20 cellular contexts compared by ENCODE assay signal in genomic region chr2:81445176-81445575, GRCh38.
DNase-seq lines count a peak whose midpoint lies in the region; ATAC-seq, FAIRE-seq and TF ChIP-seq lines count a peak whose summit lies in the region.
"Had no signal": no experiment of that assay in that cellular context is flagged by ENCODE, and none has a peak within 500 bp of the region (broad histone marks: within the 10 kb centered on the region; RNA-seq: fewer than 3 reads in every experiment).

No MANE protein-coding gene starts in this region.

- no peak overlapping the region for H2AFZ ChIP-seq in PC-3 (ENCODE audit: low read length)
- H2AFZ ChIP-seq: GM23338 had no signal

- peaks cover 8% of the 10 kb centered on the region for H3K9me3 Mint-ChIP-seq in type B pancreatic cell
- H3K9me3 Mint-ChIP-seq: GM23338 had no signal

- H3K79me2 ChIP-seq in PC-3 (ENCODE audit: low read length), result no peaks in the 10 kb centered on the region

- POLR2A ChIA-PET in PC-3 (lab: Charles Lee; ENCODE audit: unreplicated experiment), result no interaction called here

- intact Hi-C loops in PC-3 (cut with micrococcal nuclease), result no loop called here

- TF ChIP-seq POLR2A in GM12892 (IDR thresholded peaks at IDR 0.05; ENCODE audit: low read depth, low read length), result no peak

- H3K27me3 ChIP-seq in PC-3 (ENCODE audit: low read length), result no peaks in the 10 kb centered on the region
- H3K27me3 ChIP-seq: BLaER1 had no signal

- ATAC-seq in PC-3 (no peak), HG03378 (IDR thresholded peaks at IDR 0.05; ENCODE audit: unreplicated experiment) (no peak)
- ATAC-seq: GM23338 had no signal

- no peaks in the 10 kb centered on the region for H3K4me1 Mint-ChIP-seq in type B pancreatic cell (ENCODE audit: unreplicated experiment)
- H3K4me1 Mint-ChIP-seq: CD14-positive monocyte; CD4-positive, alpha-beta memory T cell; GM23338 had no signal

- TF ChIP-seq CTCF in PC-3 (conservative IDR thresholded peaks at IDR 0.05; ENCODE audit: low read depth, low read length) (no peak), type B pancreatic cell (conservative IDR thresholded peaks at IDR 0.05) (no peak)

- no peaks in the 10 kb centered on the region for H3K27me3 Mint-ChIP-seq in type B pancreatic cell
- H3K27me3 Mint-ChIP-seq: CD4-positive, alpha-beta memory T cell had no signal

- no peak overlapping the region for H3K4me2 ChIP-seq in PC-3 (ENCODE audit: low read length)
- H3K4me2 ChIP-seq: BLaER1, GM23338 had no signal

- peak overlapping the region; percentile 1 for H3K4me3 Mint-ChIP-seq in type B pancreatic cell
- H3K4me3 Mint-ChIP-seq: CD14-positive monocyte; CD4-positive, alpha-beta memory T cell; GM23338 had no signal

- no peak for FAIRE-seq in GM12892 (lab: Jason Lieb, UNC)
- FAIRE-seq: G401.6, GM12891, GM18507, H54 had no signal

- no peaks in the 10 kb centered on the region for H3K36me3 Mint-ChIP-seq in type B pancreatic cell
- H3K36me3 Mint-ChIP-seq: CD14-positive monocyte; CD4-positive, alpha-beta memory T cell had no signal

- H3F3A ChIP-seq in PC-3 (ENCODE audit: low read length, unreplicated experiment), result no peaks in the 10 kb centered on the region

- H3K9me3 ChIP-seq in PC-3 (ENCODE audit: low read length), result no peaks in the 10 kb centered on the region
- H3K9me3 ChIP-seq: BLaER1 had no signal

- BruUV-seq in PC-3 (replicated peaks; lab: Mats Ljungman, UMichigan), result no TSS peak

- no peaks in the 10 kb centered on the region for H3K9me2 ChIP-seq in PC-3 (replicated peaks; ENCODE audit: low read length)

- H3K27ac ChIP-seq in PC-3 (ENCODE audit: low read length), result no peak overlapping the region
- H3K27ac ChIP-seq: BLaER1 had no signal

- no peaks in the 10 kb centered on the region for H3K36me3 ChIP-seq in PC-3 (ENCODE audit: low read depth, low read length)
- H3K36me3 ChIP-seq: BLaER1 had no signal

- no peak overlapping the region for H3K9ac ChIP-seq in PC-3 (ENCODE audit: low read length)
- H3K9ac ChIP-seq: BLaER1 had no signal

- no peak overlapping the region for H3K4me3 ChIP-seq in PC-3 (ENCODE audit: low read length)
- H3K4me3 ChIP-seq: BLaER1, GM23338 had no signal

- peak overlapping the region; percentile 44 for H3K27ac Mint-ChIP-seq in type B pancreatic cell
- H3K27ac Mint-ChIP-seq: CD4-positive, alpha-beta memory T cell; GM23338 had no signal

- H3K4me1 ChIP-seq in PC-3 (ENCODE audit: insufficient read depth, low read length), result no peaks in the 10 kb centered on the region
- H3K4me1 ChIP-seq: BLaER1 had no signal

- DNase-seq in DMS53 (lab: John Stamatoyannopoulos, UW), result peak; percentile 74
- DNase-seq in HPDE6-E6E7 (ENCODE audit: extremely low spot score), result peak; percentile 3
- peak; percentile 59 for DNase-seq in PC-3
- DNase-seq in type B pancreatic cell (ENCODE audit: extremely low spot score, unreplicated experiment), result no peak
- DNase-seq in NCI-H82 (lab: John Stamatoyannopoulos, UW), result no peak
- no peak for DNase-seq in GM12892 (ENCODE audit: insufficient read length)
- DNase-seq: 8988T; CD4-positive, alpha-beta memory T cell; DMS153; DND-41; EL; HCEC 1CT had no signal

- CTCF ChIA-PET in PC-3 (lab: Charles Lee), result no interaction called here

- H4K20me1 ChIP-seq in PC-3 (ENCODE audit: low read length), result no peaks in the 10 kb centered on the region
- H4K20me1 ChIP-seq: BLaER1 had no signal

Comparison
In these comparisons a context has a peak if more than half of its experiments do, and no peak if none do; other contexts are left out.
1. DNase-seq: peak in DMS53 (single experiment), HPDE6-E6E7 (single experiment) and PC-3 (single experiment); none in type B pancreatic cell (single experiment), NCI-H82 (single experiment) and GM12892 (single experiment).